In the genomic region with DNA sequence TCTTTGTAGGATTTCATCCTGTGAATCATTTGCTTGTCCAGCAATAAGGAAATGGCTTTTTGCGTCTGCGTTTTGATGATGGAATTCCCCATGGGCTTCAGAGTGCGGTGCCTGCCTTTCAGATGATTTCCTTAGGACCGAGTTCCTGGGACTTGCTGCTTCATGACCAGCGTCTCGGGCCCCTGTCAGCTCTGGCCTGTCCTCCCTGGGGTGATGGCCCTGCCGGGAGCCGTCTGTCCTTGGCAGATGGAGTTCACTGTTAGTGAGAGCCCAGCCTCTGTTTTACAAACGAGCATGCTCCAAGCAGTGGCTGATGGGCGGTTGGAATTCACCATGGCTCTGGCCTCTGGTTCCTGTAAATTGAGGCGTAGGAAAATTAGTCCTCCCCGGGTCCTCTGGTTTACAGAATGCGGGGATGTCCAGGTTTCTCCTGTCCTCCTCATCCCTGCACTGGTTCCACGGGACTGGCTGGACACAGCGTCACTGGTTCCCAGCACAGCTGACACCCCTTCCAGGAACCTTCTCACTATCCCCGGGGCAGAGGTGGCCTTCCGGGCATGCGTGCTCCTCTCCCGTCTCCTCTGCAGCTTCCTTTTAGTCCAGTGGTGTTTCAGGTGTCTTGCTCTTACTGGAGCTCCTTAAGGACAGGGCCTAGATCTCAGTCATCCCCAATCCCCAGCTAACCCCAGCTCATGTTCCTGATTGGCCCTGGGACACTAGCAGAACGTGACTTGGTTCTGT, we compare ENCODE assay signal across 11 cellular contexts. TPM values are rescaled to one million over a fixed set of nuclear protein-coding genes. Genes with fewer than 3 reads are reported as not detected.
DNase-seq lines count a peak whose midpoint lies in the region; ATAC-seq and TF ChIP-seq lines count a peak whose summit lies in the region.
"Had no signal": no experiment of that assay in that cellular context is flagged by ENCODE, and none has a peak within 500 bp of the region (broad histone marks: within the 10 kb centered on the region; RNA-seq: fewer than 3 reads in every experiment).

No MANE protein-coding gene starts in this region.

- no peaks in the 10 kb centered on the region for H3K9me3 ChIP-seq in body of pancreas
- H3K9me3 ChIP-seq: thyroid gland had no signal

- ATAC-seq in body of pancreas (peak; percentile 59), left colon (peak; percentile 63)
- ATAC-seq in stimulated activated effector memory CD8-positive, alpha-beta T cell treated with anti-CD3 and anti-CD28 coated beads, Interleukin-12 subunit alpha, Interleukin-12 subunit beta, amount 100 ng/mL, for 72 hours: no peak
- ATAC-seq: activated T-cell treated with anti-CD3 and anti-CD28 coated beads, Interleukin-2, amount 50 U/mL, for 4 hours had no signal

- WGBS in body of pancreas, 2 donors: 72 to 73% methylated on average over 20 of the region's 20 CpGs

- peaks cover 23% of the 10 kb centered on the region for H3K36me3 Mint-ChIP-seq in activated T-cell treated with anti-CD3 and anti-CD28 coated beads, Interleukin-2, amount 50 U/mL, for 24 hours (ENCODE audit: low read depth)
- H3K36me3 Mint-ChIP-seq in stimulated activated effector memory CD8-positive, alpha-beta T cell treated with anti-CD3 and anti-CD28 coated beads, Interleukin-12 subunit alpha, Interleukin-12 subunit beta, amount 100 ng/mL, for 72 hours: peaks cover 25% of the 10 kb centered on the region

- no peak overlapping the region for H3K4me3 Mint-ChIP-seq in activated T-cell treated with anti-CD3 and anti-CD28 coated beads, Interleukin-2, amount 50 U/mL, for 24 hours
- H3K4me3 Mint-ChIP-seq in stimulated activated effector memory CD8-positive, alpha-beta T cell treated with anti-CD3 and anti-CD28 coated beads, Interleukin-12 subunit alpha, Interleukin-12 subunit beta, amount 100 ng/mL, for 72 hours: no peak overlapping the region
- H3K4me3 Mint-ChIP-seq: activated T-cell treated with anti-CD3 and anti-CD28 coated beads, Interleukin-2, amount 50 U/mL, for 4 hours had no signal

- H3K36me3 ChIP-seq in body of pancreas (replicated peaks in 1 of 2; ENCODE audit: insufficient read depth in 1 of 2, low read depth in 2 of 2): no peaks in the 10 kb centered on the region
- H3K36me3 ChIP-seq: thyroid gland had no signal

- no peaks in the 10 kb centered on the region for H3K27me3 Mint-ChIP-seq in activated T-cell treated with anti-CD3 and anti-CD28 coated beads, Interleukin-2, amount 50 U/mL, for 24 hours

- intact Hi-C loops in body of pancreas (cut with DNase I): no loop called here
- intact Hi-C loops in left colon (cut with DNase I, micrococcal nuclease): no loop called here

- no peaks in the 10 kb centered on the region for H3K9me3 Mint-ChIP-seq in activated T-cell treated with anti-CD3 and anti-CD28 coated beads, Interleukin-2, amount 50 U/mL, for 24 hours
- H3K9me3 Mint-ChIP-seq in stimulated activated effector memory CD8-positive, alpha-beta T cell treated with anti-CD3 and anti-CD28 coated beads, Interleukin-12 subunit alpha, Interleukin-12 subunit beta, amount 100 ng/mL, for 72 hours: no peaks in the 10 kb centered on the region
- H3K9me3 Mint-ChIP-seq: activated T-cell treated with anti-CD3 and anti-CD28 coated beads, Interleukin-2, amount 50 U/mL, for 4 hours had no signal

- peaks cover 72% of the 10 kb centered on the region for H3K4me1 Mint-ChIP-seq in activated T-cell treated with anti-CD3 and anti-CD28 coated beads, Interleukin-2, amount 50 U/mL, for 24 hours (ENCODE audit: low read depth)
- peaks cover 69% of the 10 kb centered on the region for H3K4me1 Mint-ChIP-seq in stimulated activated effector memory CD8-positive, alpha-beta T cell treated with anti-CD3 and anti-CD28 coated beads, Interleukin-12 subunit alpha, Interleukin-12 subunit beta, amount 100 ng/mL, for 72 hours

- peak overlapping the region in 3 of 4 donors; percentile 31 to 73 (median 67) for H3K27ac ChIP-seq in body of pancreas
- H3K27ac ChIP-seq: thyroid gland had no signal

- H3K27me3 ChIP-seq in body of pancreas: no peaks in the 10 kb centered on the region
- H3K27me3 ChIP-seq: thyroid gland had no signal

- TF ChIP-seq POLR2A in body of pancreas (IDR thresholded peaks at IDR 0.05): no peak

- no peak for DNase-seq in activated T-cell treated with anti-CD3 and anti-CD28 coated beads, Interleukin-2, amount 50 U/mL, for 24 hours
- DNase-seq in activated T-cell treated with anti-CD3 and anti-CD28 coated beads for 4 hours (no peak), body of pancreas (no peak), left colon (peak; percentile 60 to 66), hepatic stellate cell (ENCODE audit: low spot score) (no peak), NCI-H1092 (lab: John Stamatoyannopoulos, UW) (no peak)
- no peak for DNase-seq in stimulated activated effector memory CD8-positive, alpha-beta T cell treated with anti-CD3 and anti-CD28 coated beads, Interleukin-12 subunit alpha, Interleukin-12 subunit beta, amount 100 ng/mL, for 72 hours (ENCODE audit: low spot score in 2 of 2)
- no peak for DNase-seq in activated CD4-positive, alpha-beta T cell treated with anti-CD3 and anti-CD28 coated beads for 4 hours
- DNase-seq: activated T-cell treated with anti-CD3 and anti-CD28 coated beads, Interleukin-2, amount 50 U/mL, for 4 hours; foreskin melanocyte; thyroid gland had no signal

- peaks cover 28% of the 10 kb centered on the region for H3K4me1 ChIP-seq in body of pancreas
- H3K4me1 ChIP-seq: thyroid gland had no signal

- peak overlapping the region; percentile 75 for H3K27ac Mint-ChIP-seq in activated T-cell treated with anti-CD3 and anti-CD28 coated beads, Interleukin-2, amount 50 U/mL, for 24 hours
- peak overlapping the region; percentile 89 for H3K27ac Mint-ChIP-seq in stimulated activated effector memory CD8-positive, alpha-beta T cell treated with anti-CD3 and anti-CD28 coated beads, Interleukin-12 subunit alpha, Interleukin-12 subunit beta, amount 100 ng/mL, for 72 hours

- H3K4me3 ChIP-seq in body of pancreas: no peak overlapping the region
- H3K4me3 ChIP-seq: thyroid gland had no signal

- TF ChIP-seq CTCF in body of pancreas (IDR thresholded peaks at IDR 0.05): no peak

RNA-seq across cellular contexts. Expression of gene TBC1D14, which starts 34.9 kb away (rescaled TPM):
- total RNA-seq in body of pancreas (10 to 100 TPM; 10.5 to 20.0 TPM), left colon (10 to 100 TPM; 53.1 to 56.6 TPM)

Comparison
In these comparisons a context has a peak if more than half of its experiments do, and no peak if none do; other contexts are left out.
1. DNase-seq: peak in left colon (2 of 2); none in activated T-cell treated with anti-CD3 and anti-CD28 coated beads, Interleukin-2, amount 50 U/mL, for 24 hours (single experiment), activated T-cell treated with anti-CD3 and anti-CD28 coated beads for 4 hours (single experiment), body of pancreas (0 of 4), stimulated activated effector memory CD8-positive, alpha-beta T cell treated with anti-CD3 and anti-CD28 coated beads, Interleukin-12 subunit alpha, Interleukin-12 subunit beta, amount 100 ng/mL, for 72 hours (0 of 2), hepatic stellate cell (single experiment), activated CD4-positive, alpha-beta T cell treated with anti-CD3 and anti-CD28 coated beads for 4 hours (0 of 2) and NCI-H1092 (single experiment).